ENCODE assay signal across 39 cellular contexts in genomic region chr13:106375085-106375484, GRCh38.
"Had no signal": no experiment of that assay in that cellular context is flagged by ENCODE, and none has a peak within 500 bp of the region (broad histone marks: within the 10 kb centered on the region; RNA-seq: fewer than 3 reads in every experiment).

No MANE protein-coding gene starts in this region.

- H3K4me1 Mint-ChIP-seq: activated CD4-positive, alpha-beta T cell treated with anti-CD3 and anti-CD28 coated beads, Interleukin-2, amount 10 ng/mL, durations not matched to agents 24 days and 14 days; activated naive CD4-positive, alpha-beta T cell treated with anti-CD3 and anti-CD28 coated beads, Interleukin-2, amount 10 ng/mL, durations not matched to agents 7 days and 5 days; activated naive CD4-positive, alpha-beta T cell treated with anti-CD3 and anti-CD28 coated beads, Interleukin-2, amount 50 U/mL, for 24 hours; activated naive CD8-positive, alpha-beta T cell treated with anti-CD3 and anti-CD28 coated beads, Interleukin-2, amount 50 U/mL, for 24 hours; activated T-helper 17 cell treated with anti-CD3 and anti-CD28 coated beads, Interleukin-2, amount 50 U/mL, for 72 hours; central memory CD8-positive, alpha-beta T cell had no signal

- H3K36me3 Mint-ChIP-seq: activated CD4-positive, alpha-beta memory T cell treated with anti-CD3 and anti-CD28 coated beads for 36 hours; activated naive CD4-positive, alpha-beta T cell treated with anti-CD3 and anti-CD28 coated beads, Interleukin-2, amount 10 ng/mL, durations not matched to agents 7 days and 5 days; activated naive CD4-positive, alpha-beta T cell treated with anti-CD3 and anti-CD28 coated beads, Interleukin-2, amount 50 U/mL, for 24 hours; activated naive CD8-positive, alpha-beta T cell; activated naive CD8-positive, alpha-beta T cell treated with anti-CD3 and anti-CD28 coated beads, Interleukin-2, amount 10 ng/mL, durations not matched to agents 7 days and 5 days; brain had no signal

- FAIRE-seq: bronchial epithelial cell, TTC549 had no signal

- DNase-seq: activated B cell treated with CpG ODN at 0.5 μM for 24 hours; activated CD4-positive, alpha-beta memory T cell treated with anti-CD3 and anti-CD28 coated beads for 36 hours; activated CD4-positive, alpha-beta T cell treated with anti-CD3 and anti-CD28 coated beads for 4 hours; activated CD4-positive, alpha-beta T cell treated with anti-CD3 and anti-CD28 coated beads, Interleukin-2, amount 10 ng/mL, durations not matched to agents 24 days and 14 days; activated CD4-positive, alpha-beta T cell treated with anti-CD3 and anti-CD28 coated beads, Interleukin-2, amount 50 U/mL, for 1 hour; activated CD4-positive, alpha-beta T cell treated with anti-CD3 and anti-CD28 coated beads, Interleukin-2, amount 50 U/mL, for 4 hours; activated CD4-positive, CD25-positive, alpha-beta regulatory T cell treated with anti-CD3 and anti-CD28 coated beads, Interleukin-2, amount 50 U/mL, for 72 hours; activated CD8-positive, alpha-beta memory T cell treated with anti-CD3 and anti-CD28 coated beads, Interleukin-2, amount 50 U/mL, for 4 hours; activated CD8-positive, alpha-beta T cell treated with anti-CD3 and anti-CD28 coated beads for 36 hours; activated effector memory CD4-positive, alpha-beta T cell treated with anti-CD3 and anti-CD28 coated beads, Interleukin-2, amount 50 U/mL, for 16 hours; activated gamma-delta T cell treated with Interleukin-2 at 50 U/mL for 16 hours; activated naive CD4-positive, alpha-beta T cell; activated naive CD4-positive, alpha-beta T cell treated with anti-CD3 and anti-CD28 coated beads, Interleukin-2, amount 10 ng/mL, durations not matched to agents 7 days and 5 days; activated naive CD8-positive, alpha-beta T cell treated with anti-CD3 and anti-CD28 coated beads, Interleukin-2, amount 10 ng/mL, durations not matched to agents 7 days and 5 days; activated naive CD8-positive, alpha-beta T cell treated with anti-CD3 and anti-CD28 coated beads, Interleukin-2, amount 50 U/mL, for 24 hours; activated T-cell treated with anti-CD3 and anti-CD28 coated beads for 4 hours; activated T-cell treated with anti-CD3 and anti-CD28 coated beads, Interleukin-2, amount 50 U/mL, for 1 hour; activated T-cell treated with anti-CD3 and anti-CD28 coated beads, Interleukin-2, amount 50 U/mL, for 4 hours; activated T-cell treated with anti-CD3 and anti-CD28 coated beads, Interleukin-2, amount 50 U/mL, for 72 hours; amygdala; anterior cingulate cortex; caudate nucleus; cerebellar nuclear complex; T-helper 1 cell; T-helper 2 cell; T-helper 9 cell had no signal

- ATAC-seq: activated CD8-positive, alpha-beta T cell treated with anti-CD3 and anti-CD28 coated beads for 36 hours; activated naive CD8-positive, alpha-beta T cell treated with anti-CD3 and anti-CD28 coated beads, Interleukin-2, amount 50 U/mL, for 24 hours; activated T-cell treated with anti-CD3 and anti-CD28 coated beads, Interleukin-2, amount 50 U/mL, for 4 hours; activated T-cell treated with anti-CD3 and anti-CD28 coated beads, Interleukin-2, amount 50 U/mL, for 72 hours; activated T-helper 17 cell treated with anti-CD3 and anti-CD28 coated beads, Interleukin-2, amount 50 U/mL, for 72 hours had no signal

- H3K27me3 ChIP-seq: ascending aorta, cardiac muscle cell had no signal

- H3K27ac Mint-ChIP-seq: activated B cell treated with CpG ODN at 0.5 μM for 24 hours; activated CD4-positive, alpha-beta memory T cell treated with anti-CD3 and anti-CD28 coated beads for 36 hours; activated CD4-positive, alpha-beta T cell treated with anti-CD3 and anti-CD28 coated beads, Interleukin-2, amount 10 ng/mL, durations not matched to agents 24 days and 14 days; activated CD8-positive, alpha-beta T cell treated with anti-CD3 and anti-CD28 coated beads for 36 hours; activated naive CD4-positive, alpha-beta T cell treated with anti-CD3 and anti-CD28 coated beads, Interleukin-2, amount 10 ng/mL, durations not matched to agents 7 days and 5 days; activated naive CD4-positive, alpha-beta T cell treated with anti-CD3 and anti-CD28 coated beads, Interleukin-2, amount 50 U/mL, for 24 hours; activated naive CD8-positive, alpha-beta T cell; activated naive CD8-positive, alpha-beta T cell treated with anti-CD3 and anti-CD28 coated beads, Interleukin-2, amount 10 ng/mL, durations not matched to agents 7 days and 5 days; activated naive CD8-positive, alpha-beta T cell treated with anti-CD3 and anti-CD28 coated beads, Interleukin-2, amount 50 U/mL, for 24 hours; activated T-cell treated with anti-CD3 and anti-CD28 coated beads, Interleukin-2, amount 50 U/mL, for 72 hours; activated T-helper 1 cell treated with anti-CD3 and anti-CD28 coated beads, Interleukin-12 subunit alpha, Interleukin-12 subunit beta, Interleukin-2, Interleukin-4 antibody, amounts not matched to agents 30 ng/mL and 10 ng/mL and 1 ng/mL, durations not matched to agents 14 hours and 24 hours and 36 hours; activated T-helper 17 cell treated with anti-CD3 and anti-CD28 coated beads, Interleukin-2, amount 50 U/mL, for 72 hours; T-helper 1 cell treated with Interleukin-12 subunit alpha and Interleukin-12 subunit beta and Interleukin-4 antibody, amounts not matched to agents 30 μg/mL and 1 μg/mL, for 36 hours; T-helper 2 cell treated with Interferon-gamma antibody and Interleukin-4, amounts not matched to agents 5 μg/mL and 100 μg/mL, for 36 hours had no signal

- H3K27ac ChIP-seq: cardiac muscle cell, VCaP had no signal

- H3K4me3 ChIP-seq: ascending aorta, cardiac muscle cell had no signal

- H3K4me3 Mint-ChIP-seq: activated B cell treated with CpG ODN at 0.5 μM for 24 hours; activated CD4-positive, alpha-beta memory T cell treated with anti-CD3 and anti-CD28 coated beads for 36 hours; activated CD4-positive, alpha-beta T cell treated with anti-CD3 and anti-CD28 coated beads, Interleukin-2, amount 10 ng/mL, durations not matched to agents 24 days and 14 days; activated CD8-positive, alpha-beta T cell treated with anti-CD3 and anti-CD28 coated beads for 36 hours; activated naive CD4-positive, alpha-beta T cell treated with anti-CD3 and anti-CD28 coated beads, Interleukin-2, amount 10 ng/mL, durations not matched to agents 7 days and 5 days; activated naive CD4-positive, alpha-beta T cell treated with anti-CD3 and anti-CD28 coated beads, Interleukin-2, amount 50 U/mL, for 24 hours; activated naive CD8-positive, alpha-beta T cell; activated naive CD8-positive, alpha-beta T cell treated with anti-CD3 and anti-CD28 coated beads, Interleukin-2, amount 10 ng/mL, durations not matched to agents 7 days and 5 days; activated naive CD8-positive, alpha-beta T cell treated with anti-CD3 and anti-CD28 coated beads, Interleukin-2, amount 50 U/mL, for 24 hours; activated T-cell treated with anti-CD3 and anti-CD28 coated beads, Interleukin-2, amount 50 U/mL, for 4 hours; activated T-cell treated with anti-CD3 and anti-CD28 coated beads, Interleukin-2, amount 50 U/mL, for 72 hours; activated T-helper 1 cell treated with anti-CD3 and anti-CD28 coated beads, Interleukin-12 subunit alpha, Interleukin-12 subunit beta, Interleukin-2, Interleukin-4 antibody, amounts not matched to agents 30 ng/mL and 10 ng/mL and 1 ng/mL, durations not matched to agents 14 hours and 24 hours and 36 hours; activated T-helper 17 cell treated with anti-CD3 and anti-CD28 coated beads, Interleukin-2, amount 50 U/mL, for 72 hours; brain; central memory CD8-positive, alpha-beta T cell; T-helper 1 cell treated with Interleukin-12 subunit alpha and Interleukin-12 subunit beta and Interleukin-4 antibody, amounts not matched to agents 30 μg/mL and 1 μg/mL, for 36 hours; T-helper 2 cell treated with Interferon-gamma antibody and Interleukin-4, amounts not matched to agents 5 μg/mL and 100 μg/mL, for 36 hours had no signal

- H3K9me3 ChIP-seq: ascending aorta had no signal

- H3K9me3 Mint-ChIP-seq: activated B cell treated with CpG ODN at 0.5 μM for 24 hours; activated CD4-positive, alpha-beta memory T cell treated with anti-CD3 and anti-CD28 coated beads for 36 hours; activated CD4-positive, alpha-beta T cell treated with anti-CD3 and anti-CD28 coated beads, Interleukin-2, amount 10 ng/mL, durations not matched to agents 24 days and 14 days; activated CD8-positive, alpha-beta T cell treated with anti-CD3 and anti-CD28 coated beads for 36 hours; activated naive CD4-positive, alpha-beta T cell treated with anti-CD3 and anti-CD28 coated beads, Interleukin-2, amount 10 ng/mL, durations not matched to agents 7 days and 5 days; activated naive CD4-positive, alpha-beta T cell treated with anti-CD3 and anti-CD28 coated beads, Interleukin-2, amount 50 U/mL, for 24 hours; activated naive CD8-positive, alpha-beta T cell treated with anti-CD3 and anti-CD28 coated beads, Interleukin-2, amount 10 ng/mL, durations not matched to agents 7 days and 5 days; activated naive CD8-positive, alpha-beta T cell treated with anti-CD3 and anti-CD28 coated beads, Interleukin-2, amount 50 U/mL, for 24 hours; activated T-cell treated with anti-CD3 and anti-CD28 coated beads, Interleukin-2, amount 50 U/mL, for 4 hours; activated T-cell treated with anti-CD3 and anti-CD28 coated beads, Interleukin-2, amount 50 U/mL, for 72 hours; activated T-helper 1 cell treated with anti-CD3 and anti-CD28 coated beads, Interleukin-12 subunit alpha, Interleukin-12 subunit beta, Interleukin-2, Interleukin-4 antibody, amounts not matched to agents 30 ng/mL and 10 ng/mL and 1 ng/mL, durations not matched to agents 14 hours and 24 hours and 36 hours; activated T-helper 17 cell treated with anti-CD3 and anti-CD28 coated beads, Interleukin-2, amount 50 U/mL, for 72 hours; T-helper 1 cell treated with Interleukin-12 subunit alpha and Interleukin-12 subunit beta and Interleukin-4 antibody, amounts not matched to agents 30 μg/mL and 1 μg/mL, for 36 hours; T-helper 2 cell treated with Interferon-gamma antibody and Interleukin-4, amounts not matched to agents 5 μg/mL and 100 μg/mL, for 36 hours had no signal

- H3K36me3 ChIP-seq: ascending aorta, cardiac muscle cell had no signal
